In genomic region chr16:16005725-16006124, GRCh38 we compare ENCODE assay signal across 27 cellular contexts. TPM values are rescaled to one million over a fixed set of nuclear protein-coding genes. Genes with fewer than 3 reads are reported as not detected.
DNase-seq lines count a peak whose midpoint lies in the region; ATAC-seq, FAIRE-seq and TF ChIP-seq lines count a peak whose summit lies in the region.
"Had no signal": no experiment of that assay in that cellular context is flagged by ENCODE, and none has a peak within 500 bp of the region (broad histone marks: within the 10 kb centered on the region; RNA-seq: fewer than 3 reads in every experiment).

No MANE protein-coding gene starts in this region.

- peaks cover 23% of the 10 kb centered on the region for H3K36me3 ChIP-seq in OCI-LY1 (ENCODE audit: insufficient read depth, low read length)
- H3K36me3 ChIP-seq in brain microvascular endothelial cell (replicated peaks), result peaks cover 11% of the 10 kb centered on the region
- no peaks in the 10 kb centered on the region for H3K36me3 ChIP-seq in kidney (ENCODE audit: control insufficient read depth in 1 of 2, insufficient read depth in 2 of 2, low read length in 2 of 2)

- no peak overlapping the region for H3K4me3 ChIP-seq in OCI-LY1 (ENCODE audit: low read depth, low read length, poor library complexity, severe bottlenecking)
- H3K4me3 ChIP-seq in brain microvascular endothelial cell (ENCODE audit: low read depth, low read length), result no peak overlapping the region
- H3K4me3 ChIP-seq in kidney (ENCODE audit: low read length in 2 of 2), result no peak overlapping the region
- H3K4me3 ChIP-seq: BLaER1 treated with 17β-estradiol and CSF1 and Interleukin-3, amounts not matched to agents 10 nM and 100 nM; GM23338; heart left ventricle; SK-N-MC; upper lobe of right lung had no signal

- H3K9me3 Mint-ChIP-seq in osteocyte (ENCODE audit: unreplicated experiment), result no peaks in the 10 kb centered on the region
- H3K9me3 Mint-ChIP-seq: GM23338 had no signal

- TF ChIP-seq CTCF in OCI-LY1 (IDR thresholded peaks at IDR 0.05; ENCODE audit: low read length) (no peak), brain microvascular endothelial cell (IDR thresholded peaks at IDR 0.05; ENCODE audit: low read depth, low read length, missing control alignments) (no peak), osteocyte (IDR thresholded peaks at IDR 0.05) (no peak), kidney (IDR thresholded peaks at IDR 0.05; ENCODE audit: borderline replicate concordance, extremely low read depth, insufficient read depth) (no peak)

- H4K20me1 ChIP-seq in OCI-LY1 (ENCODE audit: insufficient read depth, low read length), result no peaks in the 10 kb centered on the region

- H3K27ac ChIP-seq in OCI-LY1 (ENCODE audit: low read depth, low read length, poor library complexity, severe bottlenecking) (peak overlapping the region; percentile 98), brain microvascular endothelial cell (peak overlapping the region; percentile 46), kidney (ENCODE audit: low read depth in 2 of 2, low read length in 2 of 2) (no peak overlapping the region)
- H3K27ac ChIP-seq: heart left ventricle, SK-N-MC, upper lobe of right lung, VCaP had no signal

- H3K4me1 Mint-ChIP-seq in osteocyte (ENCODE audit: unreplicated experiment), result peaks cover 76% of the 10 kb centered on the region
- H3K4me1 Mint-ChIP-seq: GM23338 had no signal

- no peak for ATAC-seq in activated CD4-positive, CD25-positive, alpha-beta regulatory T cell treated with anti-CD3 and anti-CD28 coated beads, Interleukin-2, amount 50 U/mL, for 24 hours
- ATAC-seq in Right ventricle myocardium superior (ENCODE audit: poor library complexity), result no peak
- ATAC-seq in GM18502 (IDR thresholded peaks at IDR 0.05; ENCODE audit: poor library complexity, unreplicated experiment), result no peak
- ATAC-seq: GM23338, heart left ventricle, upper lobe of right lung had no signal

- no peak overlapping the region for H2AFZ ChIP-seq in OCI-LY1 (ENCODE audit: low read length)
- H2AFZ ChIP-seq: GM23338 had no signal

- no peaks in the 10 kb centered on the region for H3K27me3 ChIP-seq in OCI-LY1 (ENCODE audit: insufficient read depth, low read length)
- H3K27me3 ChIP-seq in brain microvascular endothelial cell (replicated peaks), result no peaks in the 10 kb centered on the region
- H3K27me3 ChIP-seq: BLaER1 treated with 17β-estradiol and CSF1 and Interleukin-3, amounts not matched to agents 10 nM and 100 nM; heart left ventricle; upper lobe of right lung had no signal

- H3K9ac ChIP-seq in OCI-LY1 (ENCODE audit: low read length) (no peak overlapping the region), kidney (ENCODE audit: low read length in 2 of 2) (no peak overlapping the region)
- H3K9ac ChIP-seq: BLaER1 treated with 17β-estradiol and CSF1 and Interleukin-3, amounts not matched to agents 10 nM and 100 nM had no signal

- intact Hi-C loops in kidney (cut with DNase I), result no loop called here
- intact Hi-C loops in Right ventricle myocardium superior (cut with DNase I), result no loop called here

- H3K9me2 ChIP-seq in OCI-LY1 (ENCODE audit: low read depth, low read length), result no peaks in the 10 kb centered on the region

- H3K4me1 ChIP-seq in OCI-LY1 (ENCODE audit: insufficient read depth, low read length, severe bottlenecking) (peaks cover 41% of the 10 kb centered on the region), kidney (ENCODE audit: control insufficient read depth in 1 of 2, insufficient read depth in 1 of 2, low read depth in 1 of 2, low read length in 2 of 2) (no peaks in the 10 kb centered on the region)
- H3K4me1 ChIP-seq: upper lobe of right lung had no signal

- DNase-seq in ACHN, result peak; percentile 38
- no peak for DNase-seq in brain microvascular endothelial cell
- DNase-seq in osteocyte (ENCODE audit: extremely low spot score, unreplicated experiment), result no peak
- no peak for DNase-seq in kidney
- DNase-seq in Right ventricle myocardium superior, result no peak
- DNase-seq: activated CD4-positive, alpha-beta T cell treated with anti-CD3 and anti-CD28 coated beads, Interleukin-2, amount 50 U/mL, for 1 hour; activated naive CD4-positive, alpha-beta T cell treated with anti-CD3 and anti-CD28 coated beads, Interleukin-2, amount 50 U/mL, for 16 hours; caudate nucleus; COR-L47; dermis blood vessel endothelial cell; DMS79 treated with DMSO at 0.1 percent for 48 hours; heart left ventricle; KBM-7; mammary epithelial cell; NCI-H146; NCI-H510A treated with DMSO at 0.1 percent for 48 hours; stimulated activated CD8-positive, alpha-beta memory T cell treated with anti-CD3 and anti-CD28 coated beads, Interleukin-4, amount 100 ng/mL, for 48 hours; upper lobe of right lung had no signal

- FAIRE-seq in kidney (lab: Jason Lieb, UNC), result no peak
- FAIRE-seq: A204.1 had no signal

- in situ Hi-C loops in ACHN (cut with HindIII; ENCODE audit: low pct_ligation_motif_present, low pct_unique_long_range_greater_than_20kb, low sequenced_read_pairs), result no loop called here
- in situ Hi-C loops in brain microvascular endothelial cell (cut with HindIII; ENCODE audit: low pct_ligation_motif_present, low sequenced_read_pairs), result no loop called here

- H3K79me2 ChIP-seq in OCI-LY1 (ENCODE audit: insufficient read depth, low read length), result peaks cover 34% of the 10 kb centered on the region

- 0 out of 2 replicates have a peak, but pooled peaks cover 3% of the 10 kb centered on the region for H3F3A ChIP-seq in OCI-LY1 (ENCODE audit: insufficient read depth, low read length)

- H3K4me2 ChIP-seq in OCI-LY1 (ENCODE audit: low read length), result no peak overlapping the region
- H3K4me2 ChIP-seq: GM23338 had no signal

- peak overlapping the region; percentile 77 for H3K27ac Mint-ChIP-seq in osteocyte (ENCODE audit: unreplicated experiment)
- H3K27ac Mint-ChIP-seq: GM23338, progenitor cell of endocrine pancreas had no signal

- H3K4me3 Mint-ChIP-seq in osteocyte (ENCODE audit: unreplicated experiment), result no peak overlapping the region
- H3K4me3 Mint-ChIP-seq: GM23338 had no signal

- H3K36me3 Mint-ChIP-seq in osteocyte (ENCODE audit: unreplicated experiment), result peaks cover 38% of the 10 kb centered on the region

- H3K9me3 ChIP-seq in OCI-LY1 (ENCODE audit: low read length) (no peaks in the 10 kb centered on the region), kidney (ENCODE audit: control insufficient read depth in 1 of 2, low read length in 2 of 2) (no peaks in the 10 kb centered on the region)
- H3K9me3 ChIP-seq: heart left ventricle, upper lobe of right lung had no signal

- no peaks in the 10 kb centered on the region for H3K27me3 Mint-ChIP-seq in osteocyte (ENCODE audit: unreplicated experiment)
- H3K27me3 Mint-ChIP-seq: progenitor cell of endocrine pancreas had no signal

RNA-seq across cellular contexts. Expression of gene ABCC1, which starts 56.3 kb away (rescaled TPM):
- total RNA-seq in osteocyte (256 and 271 TPM in 2 replicates), kidney (29.7 TPM), Right ventricle myocardium superior (24.4 TPM)
- polyA plus RNA-seq in kidney (ENCODE audit: insufficient read depth, low read depth, low replicate concordance), result 4.6 TPM

Comparison
In these comparisons a context has a peak if more than half of its experiments do, and no peak if none do; other contexts are left out.
1. H3K27ac ChIP-seq: peak in OCI-LY1 (single experiment) and brain microvascular endothelial cell (single experiment); none in kidney (0 of 2).